1 cellular context compared by ENCODE assay signal in genomic region chr21:17679002-17679600, GRCh38.
A peak's percentile ranks its signal among the peaks of the same experiment; 100 is the strongest.
TF ChIP-seq lines count a peak whose summit lies in the region.

No MANE protein-coding gene starts in this region.

TF ChIP-seq in K562, 482 proteins besides CTCF, POLR2A, EP300 and RAD21 (continued from another document):
- TF ChIP-seq ATF3 (IDR thresholded peaks at IDR 0.05), result 0 out of 2 replicates have a peak, but pooled peaks have one; percentile 18
- TF ChIP-seq ATF3 (CRISPR knock-in tag; conservative IDR thresholded peaks at IDR 0.05), result no peak
- TF ChIP-seq, protein P1, sequence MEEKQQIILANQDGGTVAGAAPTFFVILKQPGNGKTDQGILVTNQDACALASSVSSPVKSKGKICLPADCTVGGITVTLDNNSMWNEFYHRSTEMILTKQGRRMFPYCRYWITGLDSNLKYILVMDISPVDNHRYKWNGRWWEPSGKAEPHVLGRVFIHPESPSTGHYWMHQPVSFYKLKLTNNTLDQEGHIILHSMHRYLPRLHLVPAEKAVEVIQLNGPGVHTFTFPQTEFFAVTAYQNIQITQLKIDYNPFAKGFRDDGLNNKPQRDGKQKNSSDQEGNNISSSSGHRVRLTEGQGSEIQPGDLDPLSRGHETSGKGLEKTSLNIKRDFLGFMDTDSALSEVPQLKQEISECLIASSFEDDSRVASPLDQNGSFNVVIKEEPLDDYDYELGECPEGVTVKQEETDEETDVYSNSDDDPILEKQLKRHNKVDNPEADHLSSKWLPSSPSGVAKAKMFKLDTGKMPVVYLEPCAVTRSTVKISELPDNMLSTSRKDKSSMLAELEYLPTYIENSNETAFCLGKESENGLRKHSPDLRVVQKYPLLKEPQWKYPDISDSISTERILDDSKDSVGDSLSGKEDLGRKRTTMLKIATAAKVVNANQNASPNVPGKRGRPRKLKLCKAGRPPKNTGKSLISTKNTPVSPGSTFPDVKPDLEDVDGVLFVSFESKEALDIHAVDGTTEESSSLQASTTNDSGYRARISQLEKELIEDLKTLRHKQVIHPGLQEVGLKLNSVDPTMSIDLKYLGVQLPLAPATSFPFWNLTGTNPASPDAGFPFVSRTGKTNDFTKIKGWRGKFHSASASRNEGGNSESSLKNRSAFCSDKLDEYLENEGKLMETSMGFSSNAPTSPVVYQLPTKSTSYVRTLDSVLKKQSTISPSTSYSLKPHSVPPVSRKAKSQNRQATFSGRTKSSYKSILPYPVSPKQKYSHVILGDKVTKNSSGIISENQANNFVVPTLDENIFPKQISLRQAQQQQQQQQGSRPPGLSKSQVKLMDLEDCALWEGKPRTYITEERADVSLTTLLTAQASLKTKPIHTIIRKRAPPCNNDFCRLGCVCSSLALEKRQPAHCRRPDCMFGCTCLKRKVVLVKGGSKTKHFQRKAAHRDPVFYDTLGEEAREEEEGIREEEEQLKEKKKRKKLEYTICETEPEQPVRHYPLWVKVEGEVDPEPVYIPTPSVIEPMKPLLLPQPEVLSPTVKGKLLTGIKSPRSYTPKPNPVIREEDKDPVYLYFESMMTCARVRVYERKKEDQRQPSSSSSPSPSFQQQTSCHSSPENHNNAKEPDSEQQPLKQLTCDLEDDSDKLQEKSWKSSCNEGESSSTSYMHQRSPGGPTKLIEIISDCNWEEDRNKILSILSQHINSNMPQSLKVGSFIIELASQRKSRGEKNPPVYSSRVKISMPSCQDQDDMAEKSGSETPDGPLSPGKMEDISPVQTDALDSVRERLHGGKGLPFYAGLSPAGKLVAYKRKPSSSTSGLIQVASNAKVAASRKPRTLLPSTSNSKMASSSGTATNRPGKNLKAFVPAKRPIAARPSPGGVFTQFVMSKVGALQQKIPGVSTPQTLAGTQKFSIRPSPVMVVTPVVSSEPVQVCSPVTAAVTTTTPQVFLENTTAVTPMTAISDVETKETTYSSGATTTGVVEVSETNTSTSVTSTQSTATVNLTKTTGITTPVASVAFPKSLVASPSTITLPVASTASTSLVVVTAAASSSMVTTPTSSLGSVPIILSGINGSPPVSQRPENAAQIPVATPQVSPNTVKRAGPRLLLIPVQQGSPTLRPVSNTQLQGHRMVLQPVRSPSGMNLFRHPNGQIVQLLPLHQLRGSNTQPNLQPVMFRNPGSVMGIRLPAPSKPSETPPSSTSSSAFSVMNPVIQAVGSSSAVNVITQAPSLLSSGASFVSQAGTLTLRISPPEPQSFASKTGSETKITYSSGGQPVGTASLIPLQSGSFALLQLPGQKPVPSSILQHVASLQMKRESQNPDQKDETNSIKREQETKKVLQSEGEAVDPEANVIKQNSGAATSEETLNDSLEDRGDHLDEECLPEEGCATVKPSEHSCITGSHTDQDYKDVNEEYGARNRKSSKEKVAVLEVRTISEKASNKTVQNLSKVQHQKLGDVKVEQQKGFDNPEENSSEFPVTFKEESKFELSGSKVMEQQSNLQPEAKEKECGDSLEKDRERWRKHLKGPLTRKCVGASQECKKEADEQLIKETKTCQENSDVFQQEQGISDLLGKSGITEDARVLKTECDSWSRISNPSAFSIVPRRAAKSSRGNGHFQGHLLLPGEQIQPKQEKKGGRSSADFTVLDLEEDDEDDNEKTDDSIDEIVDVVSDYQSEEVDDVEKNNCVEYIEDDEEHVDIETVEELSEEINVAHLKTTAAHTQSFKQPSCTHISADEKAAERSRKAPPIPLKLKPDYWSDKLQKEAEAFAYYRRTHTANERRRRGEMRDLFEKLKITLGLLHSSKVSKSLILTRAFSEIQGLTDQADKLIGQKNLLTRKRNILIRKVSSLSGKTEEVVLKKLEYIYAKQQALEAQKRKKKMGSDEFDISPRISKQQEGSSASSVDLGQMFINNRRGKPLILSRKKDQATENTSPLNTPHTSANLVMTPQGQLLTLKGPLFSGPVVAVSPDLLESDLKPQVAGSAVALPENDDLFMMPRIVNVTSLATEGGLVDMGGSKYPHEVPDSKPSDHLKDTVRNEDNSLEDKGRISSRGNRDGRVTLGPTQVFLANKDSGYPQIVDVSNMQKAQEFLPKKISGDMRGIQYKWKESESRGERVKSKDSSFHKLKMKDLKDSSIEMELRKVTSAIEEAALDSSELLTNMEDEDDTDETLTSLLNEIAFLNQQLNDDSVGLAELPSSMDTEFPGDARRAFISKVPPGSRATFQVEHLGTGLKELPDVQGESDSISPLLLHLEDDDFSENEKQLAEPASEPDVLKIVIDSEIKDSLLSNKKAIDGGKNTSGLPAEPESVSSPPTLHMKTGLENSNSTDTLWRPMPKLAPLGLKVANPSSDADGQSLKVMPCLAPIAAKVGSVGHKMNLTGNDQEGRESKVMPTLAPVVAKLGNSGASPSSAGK (IDR thresholded peaks at IDR 0.05), result no peak
- TF ChIP-seq SMC3 (conservative IDR thresholded peaks at IDR 0.05; ENCODE audit: insufficient read depth, low read depth, low read length), result peak; percentile 51
- no peak for TF ChIP-seq ETV1 (tag; conservative IDR thresholded peaks at IDR 0.05; ENCODE audit: low read depth)
